8 cellular contexts compared by ENCODE assay signal in genomic region chr22:22710719-22711531, GRCh38.
DNase-seq lines count a peak whose midpoint lies in the region; ATAC-seq and TF ChIP-seq lines count a peak whose summit lies in the region.

No MANE protein-coding gene starts in this region.

- TF ChIP-seq CTCF in AG10803 (conservative IDR thresholded peaks at IDR 0.05; ENCODE audit: low read length) (peak; percentile 88), GM20000 (IDR thresholded peaks at IDR 0.05; ENCODE audit: extremely low read depth, missing control alignments) (peak; percentile 90)

- no peaks in the 10 kb centered on the region for H3K36me3 Mint-ChIP-seq in T-cell

- CTCF ChIA-PET in T-cell (lab: Charles Lee), result interaction anchor here (1.0 to 2.4 kb wide), 3 partner anchors 16 to 173 kb away, joined by 3 to 14 read pairs (median 4); no protein-coding TSS in a partner anchor

- DNase-seq in AG10803 (ENCODE audit: low read depth), result peak; percentile 24
- DNase-seq in GM20000 (ENCODE audit: low spot score), result peak; percentile 62
- peak; percentile 33 to 82 (median 70) for DNase-seq in T-cell
- DNase-seq in activated naive CD8-positive, alpha-beta T cell treated with anti-CD3 and anti-CD28 coated beads, Interleukin-2, amount 50 U/mL, for 16 hours (ENCODE audit: low read depth, low spot score), result peak; percentile 52
- DNase-seq in iPS-NIHi11 (ENCODE audit: low spot score), result peak; percentile 81
- DNase-seq in stimulated activated CD4-positive, alpha-beta T cell treated with anti-CD3 and anti-CD28 coated beads, Interleukin-1b, Interleukin-23, amount 100 ng/mL, for 24 hours (ENCODE audit: low read depth in 4 of 4, low spot score in 1 of 4), result peak; percentile 57 to 83 (median 67)
- DNase-seq in NCI-H526 treated with DMSO at 0.1 percent for 48 hours (lab: John Stamatoyannopoulos, UW), result no peak

- POLR2A ChIA-PET in T-cell (lab: Charles Lee), result no interaction called here

- no peak overlapping the region for H3K27ac Mint-ChIP-seq in T-cell

- peaks cover 0 to 2% (median 0%) of the 10 kb centered on the region in 3 donors for H3K4me1 Mint-ChIP-seq in T-cell

- H3K4me3 ChIP-seq in AG10803 (ENCODE audit: low read length), result no peak overlapping the region

- ATAC-seq in T-cell (replicated peaks in 1 of 4) (peak; percentile 50 to 70 (median 64)), GM19035 (IDR thresholded peaks at IDR 0.05; ENCODE audit: unreplicated experiment) (no peak)

- no peaks in the 10 kb centered on the region for H3K27me3 Mint-ChIP-seq in T-cell

- H3K9me3 Mint-ChIP-seq in T-cell, result no peaks in the 10 kb centered on the region

- peak overlapping the region in 1 of 3 donors; percentile 16 for H3K4me3 Mint-ChIP-seq in T-cell
